8 cellular contexts compared by ENCODE assay signal in genomic region chr2:230416061-230416721, GRCh38. TPM values are rescaled to one million over a fixed set of nuclear protein-coding genes. Genes with fewer than 3 reads are reported as not detected.
DNase-seq lines count a peak whose midpoint lies in the region; ATAC-seq lines count a peak whose summit lies in the region.

SP100 (plus strand) TSS chr2:230416201; CDS start chr2:230416297, 96 bp downstream.

- H3K27ac ChIP-seq in BLaER1, result peak within 1 kb of the TSS; percentile 80

- H3K4me3 Mint-ChIP-seq in T-helper 17 cell (peak within 1 kb of the TSS; percentile 92), immature natural killer cell (peak within 1 kb of the TSS; percentile 91 to 96 (median 91))

- peak within 1 kb of the TSS; percentile 82 for H3K9ac ChIP-seq in BLaER1

- peaks cover 48% of the 10 kb centered on the region for H3K4me1 ChIP-seq in BLaER1

- DNase-seq in T-helper 17 cell, result peak; percentile 58 to 69 (median 58)
- peak; percentile 79 for DNase-seq in amniotic epithelial cell (ENCODE audit: low read depth)
- peak; percentile 81 to 85 (median 83) for DNase-seq in immature natural killer cell
- DNase-seq in stimulated activated CD4-positive, alpha-beta T cell treated with anti-CD3 and anti-CD28 coated beads, Interleukin-1b, Interleukin-23, amount 100 ng/mL, for 4 hours (ENCODE audit: low read depth in 2 of 2), result peak; percentile 58 to 62
- no peak for DNase-seq in NCI-H1092 treated with DMSO at 0.1 percent for 48 hours (lab: John Stamatoyannopoulos, UW)

- H3K36me3 ChIP-seq in BLaER1, result peaks cover 9% of the 10 kb centered on the region; the same call in 1 of the 2 replicates

- peak within 1 kb of the TSS; percentile 89 for H3K4me2 ChIP-seq in BLaER1

- H3K9me3 ChIP-seq in BLaER1, result no peaks in the 10 kb centered on the region
- no peaks in the 10 kb centered on the region for H3K9me3 ChIP-seq in T-helper 17 cell (ENCODE audit: control insufficient read depth, low read length, poor library complexity, severe bottlenecking)

- no peaks in the 10 kb centered on the region for H3K9me3 Mint-ChIP-seq in immature natural killer cell

- H4K20me1 ChIP-seq in BLaER1, result 0 out of 2 replicates have a peak, but pooled peaks cover 6% of the 10 kb centered on the region

- no peaks in the 10 kb centered on the region for H3K27me3 Mint-ChIP-seq in T-helper 17 cell
- H3K27me3 Mint-ChIP-seq in immature natural killer cell (ENCODE audit: low read depth in 3 of 3), result peaks cover 0 to 11% (median 0%) of the 10 kb centered on the region in 3 donors

- H3K27me3 ChIP-seq in BLaER1, result no peaks in the 10 kb centered on the region

- ATAC-seq in GM19372 (IDR thresholded peaks at IDR 0.05; ENCODE audit: low read depth, unreplicated experiment) (peak; percentile 74), HG03521 (IDR thresholded peaks at IDR 0.05; ENCODE audit: unreplicated experiment) (peak; percentile 85), T-helper 17 cell (peak; percentile 82)

- H3K27ac Mint-ChIP-seq in T-helper 17 cell (peak within 1 kb of the TSS; percentile 99), immature natural killer cell (peak within 1 kb of the TSS; percentile 95 to 99 (median 98))

- peaks cover 52% of the 10 kb centered on the region for H3K4me1 Mint-ChIP-seq in T-helper 17 cell
- H3K4me1 Mint-ChIP-seq in immature natural killer cell, result peaks cover 77 to 93% of the 10 kb centered on the region in 2 donors

- H3K36me3 Mint-ChIP-seq in T-helper 17 cell (ENCODE audit: low read depth) (peaks cover 3% of the 10 kb centered on the region), immature natural killer cell (peaks cover 3 to 18% (median 14%) of the 10 kb centered on the region in 3 donors)

- H3K4me3 ChIP-seq in BLaER1, result peak within 1 kb of the TSS; percentile 72

RNA-seq across cellular contexts. Expression of gene SP100, which starts in this region (rescaled TPM):
- 100 to 1,000 TPM; 220 to 246 TPM for total RNA-seq in T-helper 17 cell
- 100 to 1,000 TPM in 1 of 3 donors, 10 to 100 TPM in 2; 85.8 to 221 (median 94.5) TPM for polyA plus RNA-seq in immature natural killer cell
